ENCODE assay signal across 29 cellular contexts in genomic region chr5:35538198-35538931, GRCh38.
"Had no signal": no experiment of that assay in that cellular context is flagged by ENCODE, and none has a peak within 500 bp of the region (broad histone marks: within the 10 kb centered on the region; RNA-seq: fewer than 3 reads in every experiment).

No MANE protein-coding gene starts in this region.

- H3K36me3 Mint-ChIP-seq: natural killer cell; neural progenitor cell; stimulated activated memory B cell treated with anti-CD40 and anti-IgM and Interleukin-4, amounts not matched to agents 10 μg/mL and 1 μg/mL and 100 μg/mL, for 72 hours had no signal

- H3K27ac ChIP-seq: colonic mucosa, left ventricle myocardium inferior, neural progenitor cell, parathyroid adenoma, psoas muscle, upper lobe of left lung, vagina had no signal

- H3K36me3 ChIP-seq: colonic mucosa, left ventricle myocardium inferior, neural progenitor cell, upper lobe of left lung, vagina had no signal

- H3K9me3 ChIP-seq: colonic mucosa, psoas muscle, upper lobe of left lung, vagina had no signal

- H3K27me3 ChIP-seq: colonic mucosa, neural progenitor cell, upper lobe of left lung, vagina had no signal

- H3K4me1 Mint-ChIP-seq: activated CD4-positive, alpha-beta memory T cell treated with anti-CD3 and anti-CD28 coated beads, Interleukin-2, amount 10 ng/mL, durations not matched to agents 7 days and 5 days; activated CD4-positive, alpha-beta T cell treated with anti-CD3 and anti-CD28 coated beads, Interleukin-2, amount 10 ng/mL, durations not matched to agents 7 days and 5 days; natural killer cell; neural progenitor cell; stimulated activated memory B cell treated with anti-CD40 and anti-IgM and Interleukin-4, amounts not matched to agents 10 μg/mL and 1 μg/mL and 100 μg/mL, for 72 hours; stimulated activated naive CD8-positive, alpha-beta T cell treated with anti-CD3 and anti-CD28 coated beads, Interleukin-15, amount 100 ng/mL, for 72 hours; WTC11 had no signal

- H3K27ac Mint-ChIP-seq: activated CD4-positive, alpha-beta memory T cell treated with anti-CD3 and anti-CD28 coated beads, Interleukin-2, amount 10 ng/mL, durations not matched to agents 7 days and 5 days; activated CD4-positive, alpha-beta T cell treated with anti-CD3 and anti-CD28 coated beads, Interleukin-2, amount 10 ng/mL, durations not matched to agents 7 days and 5 days; activated T-cell treated with anti-CD3 and anti-CD28 coated beads, Interleukin-2, amount 50 U/mL, for 24 hours; natural killer cell; neural progenitor cell; stimulated activated memory B cell treated with anti-CD40 and anti-IgM and Interleukin-4, amounts not matched to agents 10 μg/mL and 1 μg/mL and 100 μg/mL, for 72 hours; stimulated activated naive CD8-positive, alpha-beta T cell treated with anti-CD3 and anti-CD28 coated beads, Interleukin-15, amount 100 ng/mL, for 72 hours; WTC11 had no signal

- H3K4me3 Mint-ChIP-seq: activated CD4-positive, alpha-beta memory T cell treated with anti-CD3 and anti-CD28 coated beads, Interleukin-2, amount 10 ng/mL, durations not matched to agents 7 days and 5 days; activated CD4-positive, alpha-beta T cell treated with anti-CD3 and anti-CD28 coated beads, Interleukin-2, amount 10 ng/mL, durations not matched to agents 7 days and 5 days; activated T-cell treated with anti-CD3 and anti-CD28 coated beads, Interleukin-2, amount 50 U/mL, for 24 hours; natural killer cell; neural progenitor cell; stimulated activated memory B cell treated with anti-CD40 and anti-IgM and Interleukin-4, amounts not matched to agents 10 μg/mL and 1 μg/mL and 100 μg/mL, for 72 hours; stimulated activated naive CD8-positive, alpha-beta T cell treated with anti-CD3 and anti-CD28 coated beads, Interleukin-15, amount 100 ng/mL, for 72 hours; WTC11 had no signal

- H3K27me3 Mint-ChIP-seq: stimulated activated memory B cell treated with anti-CD40 and anti-IgM and Interleukin-4, amounts not matched to agents 10 μg/mL and 1 μg/mL and 100 μg/mL, for 72 hours; stimulated activated naive CD8-positive, alpha-beta T cell treated with anti-CD3 and anti-CD28 coated beads, Interleukin-15, amount 100 ng/mL, for 72 hours had no signal

- ATAC-seq: natural killer cell; psoas muscle; stimulated activated memory B cell treated with anti-CD40 and anti-IgM and Interleukin-4, amounts not matched to agents 10 μg/mL and 1 μg/mL and 100 μg/mL, for 72 hours; stimulated activated naive CD8-positive, alpha-beta T cell treated with anti-CD3 and anti-CD28 coated beads, Interleukin-15, amount 100 ng/mL, for 72 hours; WTC11 had no signal

- DNase-seq: activated CD4-positive, alpha-beta memory T cell treated with anti-CD3 and anti-CD28 coated beads, Interleukin-2, amount 10 ng/mL, durations not matched to agents 7 days and 5 days; activated CD4-positive, alpha-beta T cell treated with anti-CD3 and anti-CD28 coated beads for 1 hour; activated CD4-positive, alpha-beta T cell treated with anti-CD3 and anti-CD28 coated beads, Interleukin-2, amount 10 ng/mL, durations not matched to agents 7 days and 5 days; activated CD8-positive, alpha-beta memory T cell treated with anti-CD3 and anti-CD28 coated beads, Interleukin-2, amount 50 U/mL, for 48 hours; activated gamma-delta T cell treated with Interleukin-2 at 50 U/mL for 16 hours; activated naive CD4-positive, alpha-beta T cell treated with anti-CD3 and anti-CD28 coated beads, Interleukin-2, amount 50 U/mL, for 16 hours; activated T-cell treated with anti-CD3 and anti-CD28 coated beads, Interleukin-2, amount 50 U/mL, for 24 hours; amygdala; cerebellar nuclear complex; colonic mucosa; effector CD8-positive, alpha-beta T cell; left ventricle myocardium inferior; mesendoderm; natural killer cell; occipital lobe; psoas muscle; stimulated activated CD4-positive, alpha-beta T cell treated with anti-CD3 and anti-CD28 coated beads, Interleukin-1b, Interleukin-23, amount 100 ng/mL, for 48 hours; stimulated activated CD4-positive, alpha-beta T cell treated with anti-CD3 and anti-CD28 coated beads, Interleukin-4, amount 100 ng/mL, for 4 hours; stimulated activated CD8-positive, alpha-beta memory T cell treated with anti-CD3 and anti-CD28 coated beads, Interleukin-4, amount 100 ng/mL, for 48 hours; stimulated activated naive CD8-positive, alpha-beta T cell treated with anti-CD3 and anti-CD28 coated beads, Interleukin-15, amount 100 ng/mL, for 72 hours; substantia nigra; upper lobe of left lung had no signal

- H3K4me1 ChIP-seq: colonic mucosa, left ventricle myocardium inferior, neural progenitor cell, parathyroid adenoma, psoas muscle, vagina had no signal

- H3K4me3 ChIP-seq: colonic mucosa, left ventricle myocardium inferior, lung, neural progenitor cell, psoas muscle, smooth muscle cell, upper lobe of left lung, vagina had no signal
